In the genomic region with DNA sequence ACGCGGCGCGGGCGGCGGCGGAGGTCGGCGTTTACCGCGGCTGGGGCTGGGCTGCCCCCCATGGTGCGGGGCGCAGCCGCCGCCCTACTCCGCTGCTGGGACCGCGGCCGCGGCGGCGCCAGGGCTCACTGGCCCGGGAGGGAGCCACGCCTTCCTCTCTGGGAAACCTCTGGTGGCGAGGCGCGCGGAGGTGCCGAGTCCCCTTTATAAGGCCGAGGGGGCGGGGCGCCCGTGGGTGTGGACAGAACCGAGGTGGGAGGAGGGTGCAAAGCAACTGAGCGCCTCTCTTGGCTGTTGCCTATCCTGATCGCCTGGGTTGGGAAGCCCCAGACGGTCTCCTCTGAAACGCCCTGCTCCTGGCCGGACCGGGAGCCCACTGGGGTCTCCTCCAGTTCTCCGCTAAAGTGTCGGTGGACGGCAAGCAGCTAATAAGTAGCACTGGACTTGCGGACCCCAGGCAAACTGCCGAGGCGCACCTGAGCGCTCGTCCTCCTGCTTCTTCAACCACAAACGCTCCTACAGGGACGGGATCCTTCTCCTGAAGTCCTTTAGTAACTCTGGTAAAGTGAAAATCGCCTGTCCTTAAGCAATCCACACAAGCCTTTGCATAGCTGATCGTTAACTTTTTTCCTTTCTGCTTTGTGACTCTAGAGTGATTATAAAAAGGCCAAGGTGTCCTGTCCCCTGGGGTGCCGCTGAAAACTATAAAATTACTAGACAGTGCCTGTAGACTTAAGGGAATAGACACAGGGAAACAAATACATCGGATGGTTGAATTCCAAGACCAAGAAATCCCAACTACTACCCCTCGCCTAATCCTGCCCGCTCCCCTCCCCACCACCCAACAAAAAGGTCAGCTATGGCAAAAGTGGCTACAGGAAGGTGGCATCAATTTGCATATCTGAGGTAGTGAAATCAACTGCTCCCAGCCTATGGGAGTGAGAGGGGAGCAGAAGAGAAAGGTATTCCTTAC, we compare ENCODE assay signal across 1 cellular context.
TF ChIP-seq lines count a peak whose summit lies in the region.

A gene (minus strand): TSS at position 182 of the 973 bp plus-strand sequence. CDS start 239 bp downstream, outside the sequence.

TF ChIP-seq in K562, 482 proteins besides CTCF, POLR2A, EP300 and RAD21 (continued from another document and continues in another):
- TF ChIP-seq, protein P1, sequence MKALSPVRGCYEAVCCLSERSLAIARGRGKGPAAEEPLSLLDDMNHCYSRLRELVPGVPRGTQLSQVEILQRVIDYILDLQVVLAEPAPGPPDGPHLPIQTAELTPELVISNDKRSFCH (CRISPR knock-in tag; IDR thresholded peaks at IDR 0.05), result no peak
- TF ChIP-seq, protein P1 (tag; IDR thresholded peaks at IDR 0.05), result no peak; the same call in 1 of the 2 replicates
- TF ChIP-seq LEF1 (IDR thresholded peaks at IDR 0.05) (no peak), POLR2H (tag; IDR thresholded peaks at IDR 0.05; ENCODE audit: low read depth) (peak; percentile 78), NONO (IDR thresholded peaks at IDR 0.05; ENCODE audit: low read depth in 2 of 2, low read length in 1 of 2) (peak; percentile 53 to 86), RBFOX2 (IDR thresholded peaks at IDR 0.05; ENCODE audit: low read depth, low read length) (peak; percentile 96), TEAD1 (CRISPR knock-in tag; IDR thresholded peaks at IDR 0.05) (0 out of 4 replicates have a peak, but pooled peaks of 1 of the 2 experiments have one; percentile 19), ZNF766 (CRISPR knock-in tag; conservative IDR thresholded peaks at IDR 0.05) (peak; percentile 65; the same call in 1 of the 2 replicates), U2AF1 (optimal IDR thresholded peaks at IDR 0.05; ENCODE audit: low read depth, low read length) (peak; percentile 13), POLR2B (IDR thresholded peaks at IDR 0.05; ENCODE audit: low read depth, partially characterized antibody) (peak; percentile 66), CBFA2T2 (conservative IDR thresholded peaks at IDR 0.05) (no peak), CTBP1 (IDR thresholded peaks at IDR 0.05; ENCODE audit: borderline replicate concordance) (peak; percentile 83; the same call in 1 of the 2 replicates), YY1 (IDR thresholded peaks at IDR 0.05; ENCODE audit: borderline replicate concordance in 1 of 3, control insufficient read depth in 1 of 3, extremely low read depth in 1 of 3, insufficient read depth in 3 of 3, insufficient read length in 1 of 3, insufficient replicate concordance in 2 of 3, low read depth in 1 of 3, low read length in 2 of 3) (peak in 1 of 3 experiments; percentile 63), TAF1 (IDR thresholded peaks at IDR 0.05; ENCODE audit: control insufficient read depth, extremely low read depth, insufficient read depth, low read length, severe bottlenecking) (peak; percentile 84), KLF1 (tag; IDR thresholded peaks at IDR 0.05) (peak; percentile 73; the same call in 1 of the 2 replicates), MAFG (tag; conservative IDR thresholded peaks at IDR 0.05) (no peak), SRF (CRISPR knock-in tag; IDR thresholded peaks at IDR 0.05) (peak in 1 of 2 experiments; percentile 64; a peak in 2 of 4 replicates), RB1 (IDR thresholded peaks at IDR 0.05; ENCODE audit: low read depth) (peak; percentile 58; the same call in 1 of the 2 replicates), TBP (optimal IDR thresholded peaks at IDR 0.05; ENCODE audit: low read depth, low read length) (peak; percentile 98), MAZ (CRISPR knock-in tag; conservative IDR thresholded peaks at IDR 0.05 in 1 of 2, IDR thresholded peaks at IDR 0.05 in 1 of 2) (peak; percentile 78 to 82; a peak in 3 of 4 replicates), ZNF140 (CRISPR knock-in tag; IDR thresholded peaks at IDR 0.05) (no peak), ZNF780A (CRISPR knock-in tag; IDR thresholded peaks at IDR 0.05) (no peak), FOXM1 (IDR thresholded peaks at IDR 0.05; ENCODE audit: low read depth) (no peak), FOXM1 (CRISPR knock-in tag; IDR thresholded peaks at IDR 0.05; ENCODE audit: low read depth) (0 out of 2 replicates have a peak, but pooled peaks have one; percentile 23), L3MBTL2 (IDR thresholded peaks at IDR 0.05) (peak; percentile 11; the same call in 1 of the 2 replicates), RBM34 (IDR thresholded peaks at IDR 0.05; ENCODE audit: borderline replicate concordance, insufficient read depth, low read length) (no peak), SIN3B (IDR thresholded peaks at IDR 0.05; ENCODE audit: low read depth) (0 out of 2 replicates have a peak, but pooled peaks have one; percentile 28), NFATC3 (IDR thresholded peaks at IDR 0.05) (no peak), TARDBP (IDR thresholded peaks at IDR 0.05) (peak; percentile 42; the same call in 1 of the 2 replicates), E2F3 (CRISPR knock-in tag; IDR thresholded peaks at IDR 0.05) (no peak), RNF2 (IDR thresholded peaks at IDR 0.05) (peak; percentile 34; the same call in 1 of the 2 replicates), SMC3 (conservative IDR thresholded peaks at IDR 0.05; ENCODE audit: insufficient read depth, low read depth, low read length) (0 out of 2 replicates have a peak, but pooled peaks have one; percentile 12), KDM5B (IDR thresholded peaks at IDR 0.05; ENCODE audit: insufficient replicate concordance, low read depth, low read length) (peak; percentile 87), ETV6 (IDR thresholded peaks at IDR 0.05; ENCODE audit: borderline replicate concordance in 1 of 2, low read depth in 2 of 2, low read length in 1 of 2) (no peak), ETV6 (CRISPR knock-in tag; IDR thresholded peaks at IDR 0.05; ENCODE audit: borderline replicate concordance) (no peak), CCNT2 (IDR thresholded peaks at IDR 0.05; ENCODE audit: borderline replicate concordance, extremely low read depth, insufficient read length, low read depth, low read length) (peak; percentile 71), EGR1 (conservative IDR thresholded peaks at IDR 0.05) (peak; percentile 80), HEY1 (CRISPR knock-in tag; IDR thresholded peaks at IDR 0.05; ENCODE audit: borderline replicate concordance) (no peak), MTA3 (IDR thresholded peaks at IDR 0.05; ENCODE audit: borderline replicate concordance) (peak; percentile 98), GTF2A2 (tag; IDR thresholded peaks at IDR 0.05) (peak; percentile 78), SAFB (IDR thresholded peaks at IDR 0.05; ENCODE audit: borderline replicate concordance, low read depth, low read length) (no peak), ETV1 (tag; conservative IDR thresholded peaks at IDR 0.05; ENCODE audit: low read depth) (no peak), MEIS2 (IDR thresholded peaks at IDR 0.05; ENCODE audit: partially characterized antibody) (peak; percentile 24), PHF8 (IDR thresholded peaks at IDR 0.05; ENCODE audit: borderline replicate concordance, low read length) (peak; percentile 51; the same call in 1 of the 2 replicates), GATAD2B (IDR thresholded peaks at IDR 0.05; ENCODE audit: borderline replicate concordance) (peak; percentile 71; the same call in 1 of the 2 replicates)
- TF ChIP-seq, protein P2, sequence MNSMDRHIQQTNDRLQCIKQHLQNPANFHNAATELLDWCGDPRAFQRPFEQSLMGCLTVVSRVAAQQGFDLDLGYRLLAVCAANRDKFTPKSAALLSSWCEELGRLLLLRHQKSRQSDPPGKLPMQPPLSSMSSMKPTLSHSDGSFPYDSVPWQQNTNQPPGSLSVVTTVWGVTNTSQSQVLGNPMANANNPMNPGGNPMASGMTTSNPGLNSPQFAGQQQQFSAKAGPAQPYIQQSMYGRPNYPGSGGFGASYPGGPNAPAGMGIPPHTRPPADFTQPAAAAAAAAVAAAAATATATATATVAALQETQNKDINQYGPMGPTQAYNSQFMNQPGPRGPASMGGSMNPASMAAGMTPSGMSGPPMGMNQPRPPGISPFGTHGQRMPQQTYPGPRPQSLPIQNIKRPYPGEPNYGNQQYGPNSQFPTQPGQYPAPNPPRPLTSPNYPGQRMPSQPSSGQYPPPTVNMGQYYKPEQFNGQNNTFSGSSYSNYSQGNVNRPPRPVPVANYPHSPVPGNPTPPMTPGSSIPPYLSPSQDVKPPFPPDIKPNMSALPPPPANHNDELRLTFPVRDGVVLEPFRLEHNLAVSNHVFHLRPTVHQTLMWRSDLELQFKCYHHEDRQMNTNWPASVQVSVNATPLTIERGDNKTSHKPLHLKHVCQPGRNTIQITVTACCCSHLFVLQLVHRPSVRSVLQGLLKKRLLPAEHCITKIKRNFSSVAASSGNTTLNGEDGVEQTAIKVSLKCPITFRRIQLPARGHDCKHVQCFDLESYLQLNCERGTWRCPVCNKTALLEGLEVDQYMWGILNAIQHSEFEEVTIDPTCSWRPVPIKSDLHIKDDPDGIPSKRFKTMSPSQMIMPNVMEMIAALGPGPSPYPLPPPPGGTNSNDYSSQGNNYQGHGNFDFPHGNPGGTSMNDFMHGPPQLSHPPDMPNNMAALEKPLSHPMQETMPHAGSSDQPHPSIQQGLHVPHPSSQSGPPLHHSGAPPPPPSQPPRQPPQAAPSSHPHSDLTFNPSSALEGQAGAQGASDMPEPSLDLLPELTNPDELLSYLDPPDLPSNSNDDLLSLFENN (IDR thresholded peaks at IDR 0.05; ENCODE audit: low read depth in 2 of 2, low read length in 2 of 2), result 0 out of 4 replicates have a peak, but pooled peaks of 1 of the 2 experiments have one; percentile 17
- TF ChIP-seq, protein P3, sequence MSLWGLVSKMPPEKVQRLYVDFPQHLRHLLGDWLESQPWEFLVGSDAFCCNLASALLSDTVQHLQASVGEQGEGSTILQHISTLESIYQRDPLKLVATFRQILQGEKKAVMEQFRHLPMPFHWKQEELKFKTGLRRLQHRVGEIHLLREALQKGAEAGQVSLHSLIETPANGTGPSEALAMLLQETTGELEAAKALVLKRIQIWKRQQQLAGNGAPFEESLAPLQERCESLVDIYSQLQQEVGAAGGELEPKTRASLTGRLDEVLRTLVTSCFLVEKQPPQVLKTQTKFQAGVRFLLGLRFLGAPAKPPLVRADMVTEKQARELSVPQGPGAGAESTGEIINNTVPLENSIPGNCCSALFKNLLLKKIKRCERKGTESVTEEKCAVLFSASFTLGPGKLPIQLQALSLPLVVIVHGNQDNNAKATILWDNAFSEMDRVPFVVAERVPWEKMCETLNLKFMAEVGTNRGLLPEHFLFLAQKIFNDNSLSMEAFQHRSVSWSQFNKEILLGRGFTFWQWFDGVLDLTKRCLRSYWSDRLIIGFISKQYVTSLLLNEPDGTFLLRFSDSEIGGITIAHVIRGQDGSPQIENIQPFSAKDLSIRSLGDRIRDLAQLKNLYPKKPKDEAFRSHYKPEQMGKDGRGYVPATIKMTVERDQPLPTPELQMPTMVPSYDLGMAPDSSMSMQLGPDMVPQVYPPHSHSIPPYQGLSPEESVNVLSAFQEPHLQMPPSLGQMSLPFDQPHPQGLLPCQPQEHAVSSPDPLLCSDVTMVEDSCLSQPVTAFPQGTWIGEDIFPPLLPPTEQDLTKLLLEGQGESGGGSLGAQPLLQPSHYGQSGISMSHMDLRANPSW (CRISPR knock-in tag; IDR thresholded peaks at IDR 0.05), result peak; percentile 41; the same call in 1 of the 2 replicates
- TF ChIP-seq, protein P4, sequence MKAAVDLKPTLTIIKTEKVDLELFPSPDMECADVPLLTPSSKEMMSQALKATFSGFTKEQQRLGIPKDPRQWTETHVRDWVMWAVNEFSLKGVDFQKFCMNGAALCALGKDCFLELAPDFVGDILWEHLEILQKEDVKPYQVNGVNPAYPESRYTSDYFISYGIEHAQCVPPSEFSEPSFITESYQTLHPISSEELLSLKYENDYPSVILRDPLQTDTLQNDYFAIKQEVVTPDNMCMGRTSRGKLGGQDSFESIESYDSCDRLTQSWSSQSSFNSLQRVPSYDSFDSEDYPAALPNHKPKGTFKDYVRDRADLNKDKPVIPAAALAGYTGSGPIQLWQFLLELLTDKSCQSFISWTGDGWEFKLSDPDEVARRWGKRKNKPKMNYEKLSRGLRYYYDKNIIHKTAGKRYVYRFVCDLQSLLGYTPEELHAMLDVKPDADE (conservative IDR thresholded peaks at IDR 0.05; ENCODE audit: control insufficient read depth, low read depth, low read length), result peak; percentile 62; the same call in 1 of the 2 replicates
- TF ChIP-seq, protein P5, sequence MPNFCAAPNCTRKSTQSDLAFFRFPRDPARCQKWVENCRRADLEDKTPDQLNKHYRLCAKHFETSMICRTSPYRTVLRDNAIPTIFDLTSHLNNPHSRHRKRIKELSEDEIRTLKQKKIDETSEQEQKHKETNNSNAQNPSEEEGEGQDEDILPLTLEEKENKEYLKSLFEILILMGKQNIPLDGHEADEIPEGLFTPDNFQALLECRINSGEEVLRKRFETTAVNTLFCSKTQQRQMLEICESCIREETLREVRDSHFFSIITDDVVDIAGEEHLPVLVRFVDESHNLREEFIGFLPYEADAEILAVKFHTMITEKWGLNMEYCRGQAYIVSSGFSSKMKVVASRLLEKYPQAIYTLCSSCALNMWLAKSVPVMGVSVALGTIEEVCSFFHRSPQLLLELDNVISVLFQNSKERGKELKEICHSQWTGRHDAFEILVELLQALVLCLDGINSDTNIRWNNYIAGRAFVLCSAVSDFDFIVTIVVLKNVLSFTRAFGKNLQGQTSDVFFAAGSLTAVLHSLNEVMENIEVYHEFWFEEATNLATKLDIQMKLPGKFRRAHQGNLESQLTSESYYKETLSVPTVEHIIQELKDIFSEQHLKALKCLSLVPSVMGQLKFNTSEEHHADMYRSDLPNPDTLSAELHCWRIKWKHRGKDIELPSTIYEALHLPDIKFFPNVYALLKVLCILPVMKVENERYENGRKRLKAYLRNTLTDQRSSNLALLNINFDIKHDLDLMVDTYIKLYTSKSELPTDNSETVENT (CRISPR knock-in tag; IDR thresholded peaks at IDR 0.05), result peak; percentile 77
- TF ChIP-seq, protein P6, sequence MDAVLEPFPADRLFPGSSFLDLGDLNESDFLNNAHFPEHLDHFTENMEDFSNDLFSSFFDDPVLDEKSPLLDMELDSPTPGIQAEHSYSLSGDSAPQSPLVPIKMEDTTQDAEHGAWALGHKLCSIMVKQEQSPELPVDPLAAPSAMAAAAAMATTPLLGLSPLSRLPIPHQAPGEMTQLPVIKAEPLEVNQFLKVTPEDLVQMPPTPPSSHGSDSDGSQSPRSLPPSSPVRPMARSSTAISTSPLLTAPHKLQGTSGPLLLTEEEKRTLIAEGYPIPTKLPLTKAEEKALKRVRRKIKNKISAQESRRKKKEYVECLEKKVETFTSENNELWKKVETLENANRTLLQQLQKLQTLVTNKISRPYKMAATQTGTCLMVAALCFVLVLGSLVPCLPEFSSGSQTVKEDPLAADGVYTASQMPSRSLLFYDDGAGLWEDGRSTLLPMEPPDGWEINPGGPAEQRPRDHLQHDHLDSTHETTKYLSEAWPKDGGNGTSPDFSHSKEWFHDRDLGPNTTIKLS (IDR thresholded peaks at IDR 0.05; ENCODE audit: borderline replicate concordance, low read depth), result peak; percentile 47; the same call in 1 of the 2 replicates
- TF ChIP-seq, protein P7, sequence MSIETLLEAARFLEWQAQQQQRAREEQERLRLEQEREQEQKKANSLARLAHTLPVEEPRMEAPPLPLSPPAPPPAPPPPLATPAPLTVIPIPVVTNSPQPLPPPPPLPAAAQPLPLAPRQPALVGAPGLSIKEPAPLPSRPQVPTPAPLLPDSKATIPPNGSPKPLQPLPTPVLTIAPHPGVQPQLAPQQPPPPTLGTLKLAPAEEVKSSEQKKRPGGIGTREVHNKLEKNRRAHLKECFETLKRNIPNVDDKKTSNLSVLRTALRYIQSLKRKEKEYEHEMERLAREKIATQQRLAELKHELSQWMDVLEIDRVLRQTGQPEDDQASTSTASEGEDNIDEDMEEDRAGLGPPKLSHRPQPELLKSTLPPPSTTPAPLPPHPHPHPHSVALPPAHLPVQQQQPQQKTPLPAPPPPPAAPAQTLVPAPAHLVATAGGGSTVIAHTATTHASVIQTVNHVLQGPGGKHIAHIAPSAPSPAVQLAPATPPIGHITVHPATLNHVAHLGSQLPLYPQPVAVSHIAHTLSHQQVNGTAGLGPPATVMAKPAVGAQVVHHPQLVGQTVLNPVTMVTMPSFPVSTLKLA (conservative IDR thresholded peaks at IDR 0.05), result peak in 1 of 2 experiments; percentile 57; a peak in 2 of 4 replicates
